Comparison of ENCODE assay signal across 25 cellular contexts in genomic region chr10:75605096-75605495, GRCh38.
"Had no signal": no experiment of that assay in that cellular context is flagged by ENCODE, and none has a peak within 500 bp of the region (broad histone marks: within the 10 kb centered on the region; RNA-seq: fewer than 3 reads in every experiment).

No MANE protein-coding gene starts in this region.

- DNase-seq: dorsolateral prefrontal cortex; effector CD4-positive, alpha-beta T cell; gastrocnemius medialis; heart left ventricle; kidney; natural killer cell; occipital lobe; ovary; posterior cingulate gyrus; retina; stimulated activated CD4-positive, alpha-beta T cell treated with anti-CD3 and anti-CD28 coated beads, Interleukin-12 subunit alpha, Interleukin-12 subunit beta, amount 100 ng/mL, for 4 hours; stimulated activated CD4-positive, alpha-beta T cell treated with anti-CD3 and anti-CD28 coated beads, Interleukin-1b, Interleukin-23, amount 100 ng/mL, for 48 hours; stimulated activated CD4-positive, alpha-beta T cell treated with anti-CD3 and anti-CD28 coated beads, Interleukin-4, amount 100 ng/mL, for 1 hour; stimulated activated CD8-positive, alpha-beta memory T cell treated with anti-CD3 and anti-CD28 coated beads, Interleukin-4, amount 100 ng/mL, for 48 hours; stimulated activated naive CD4-positive, alpha-beta T cell; stimulated activated naive CD8-positive, alpha-beta T cell treated with anti-CD3 and anti-CD28 coated beads, Interleukin-15, amount 100 ng/mL, for 72 hours; trophoblast cell had no signal

- H3K4me1 ChIP-seq: suprapubic skin had no signal

- H3K9me3 ChIP-seq: gastrocnemius medialis, heart left ventricle, ovary, suprapubic skin had no signal

- H3K4me2 ChIP-seq: smooth muscle cell had no signal

- H3K27ac ChIP-seq: dorsolateral prefrontal cortex, gastrocnemius medialis, heart left ventricle, ovary, suprapubic skin had no signal

- ATAC-seq: gastrocnemius medialis; heart left ventricle; left lobe of liver; natural killer cell; sciatic nerve; stimulated activated naive CD8-positive, alpha-beta T cell treated with anti-CD3 and anti-CD28 coated beads, Interleukin-15, amount 100 ng/mL, for 72 hours had no signal

- H3K9me3 Mint-ChIP-seq: memory B cell; natural killer cell; stimulated activated naive CD8-positive, alpha-beta T cell treated with anti-CD3 and anti-CD28 coated beads, Interleukin-15, amount 100 ng/mL, for 72 hours had no signal

- H3K27me3 ChIP-seq: gastrocnemius medialis, heart left ventricle, hepatocyte, ovary, suprapubic skin had no signal

- H3K4me3 Mint-ChIP-seq: memory B cell; natural killer cell; stimulated activated naive CD8-positive, alpha-beta T cell treated with anti-CD3 and anti-CD28 coated beads, Interleukin-15, amount 100 ng/mL, for 72 hours had no signal

- H3K36me3 Mint-ChIP-seq: memory B cell, natural killer cell had no signal

- FAIRE-seq: colon, kidney had no signal

- H3K79me2 ChIP-seq: hepatocyte had no signal

- H3K4me1 Mint-ChIP-seq: memory B cell; natural killer cell; stimulated activated naive CD8-positive, alpha-beta T cell treated with anti-CD3 and anti-CD28 coated beads, Interleukin-15, amount 100 ng/mL, for 72 hours had no signal

- H2AFZ ChIP-seq: hepatocyte had no signal

- H3K27ac Mint-ChIP-seq: memory B cell; natural killer cell; stimulated activated naive CD8-positive, alpha-beta T cell treated with anti-CD3 and anti-CD28 coated beads, Interleukin-15, amount 100 ng/mL, for 72 hours had no signal

- H3K36me3 ChIP-seq: gastrocnemius medialis, heart left ventricle, ovary, suprapubic skin had no signal

- H3K27me3 Mint-ChIP-seq: stimulated activated naive CD8-positive, alpha-beta T cell treated with anti-CD3 and anti-CD28 coated beads, Interleukin-15, amount 100 ng/mL, for 72 hours had no signal

- H3K4me3 ChIP-seq: dorsolateral prefrontal cortex, gastrocnemius medialis, heart left ventricle, hepatocyte, lung, ovary, smooth muscle cell, suprapubic skin had no signal
